ENCODE assay signal across 3 cellular contexts in genomic region chr17:17805575-17805974, GRCh38.
TF ChIP-seq lines count a peak whose summit lies in the region.

No MANE protein-coding gene starts in this region.

TF ChIP-seq in SK-N-SH treated with all-trans-retinoic acid at 6 μM for 48 hours, 23 proteins besides CTCF, POLR2A, EP300 and RAD21 (continues in another document):
- no peak for TF ChIP-seq GLIS3 (CRISPR knock-in tag; IDR thresholded peaks at IDR 0.05)
- no peak for TF ChIP-seq RARB (CRISPR knock-in tag; IDR thresholded peaks at IDR 0.05)
- no peak for TF ChIP-seq CSDC2 (CRISPR knock-in tag; IDR thresholded peaks at IDR 0.05)
- TF ChIP-seq ZC3H10 (CRISPR knock-in tag; IDR thresholded peaks at IDR 0.05), result no peak
- TF ChIP-seq ZNF70 (CRISPR knock-in tag; IDR thresholded peaks at IDR 0.05), result no peak
- no peak for TF ChIP-seq TCF4 (CRISPR knock-in tag; IDR thresholded peaks at IDR 0.05; ENCODE audit: borderline replicate concordance)
- TF ChIP-seq ESRRG (CRISPR knock-in tag; IDR thresholded peaks at IDR 0.05), result no peak
- no peak for TF ChIP-seq BACH2 (CRISPR knock-in tag; IDR thresholded peaks at IDR 0.05; ENCODE audit: borderline replicate concordance)
- no peak for TF ChIP-seq POU6F1 (CRISPR knock-in tag; IDR thresholded peaks at IDR 0.05; ENCODE audit: borderline replicate concordance, low read depth)
- no peak for TF ChIP-seq CSRNP3 (CRISPR knock-in tag; IDR thresholded peaks at IDR 0.05)
- TF ChIP-seq TSHZ2 (CRISPR knock-in tag; IDR thresholded peaks at IDR 0.05), result no peak
- no peak for TF ChIP-seq ZNF8 (CRISPR knock-in tag; IDR thresholded peaks at IDR 0.05)
- TF ChIP-seq PPARA (CRISPR knock-in tag; IDR thresholded peaks at IDR 0.05; ENCODE audit: borderline replicate concordance), result no peak
- no peak for TF ChIP-seq ZNF565 (CRISPR knock-in tag; conservative IDR thresholded peaks at IDR 0.05; ENCODE audit: low read depth)
- no peak for TF ChIP-seq OSR1 (CRISPR knock-in tag; IDR thresholded peaks at IDR 0.05)

TF ChIP-seq in SK-N-SH, 30 proteins besides CTCF, POLR2A, EP300 and RAD21:
- TF ChIP-seq GATA2 (CRISPR knock-in tag; IDR thresholded peaks at IDR 0.05) (no peak), RCOR1 (IDR thresholded peaks at IDR 0.05; ENCODE audit: low read length) (no peak), SMC3 (IDR thresholded peaks at IDR 0.05; ENCODE audit: low read depth, low read length) (no peak), PBX3 (IDR thresholded peaks at IDR 0.05) (no peak), REST (IDR thresholded peaks at IDR 0.05; ENCODE audit: low read depth, low read length) (no peak), RFX5 (IDR thresholded peaks at IDR 0.05; ENCODE audit: low read length) (no peak), TCF12 (IDR thresholded peaks at IDR 0.05) (no peak), POLR2AphosphoS5 (IDR thresholded peaks at IDR 0.05; ENCODE audit: low read depth, low read length) (no peak), FOXM1 (IDR thresholded peaks at IDR 0.05; ENCODE audit: low read depth) (no peak), EZH2phosphoT487 (IDR thresholded peaks at IDR 0.05; ENCODE audit: borderline replicate concordance, low read depth) (no peak)

TF ChIP-seq in K562, 482 proteins besides CTCF, POLR2A, EP300 and RAD21:
- TF ChIP-seq POLR2G (IDR thresholded peaks at IDR 0.05; ENCODE audit: low read depth, low read length) (peak; percentile 39; the same call in 1 of the 2 replicates), PHTF2 (CRISPR knock-in tag; IDR thresholded peaks at IDR 0.05) (no peak)
